In genomic region chr16:52581530-52581929, GRCh38 we compare ENCODE assay signal across 19 cellular contexts. TPM values are rescaled to one million over a fixed set of nuclear protein-coding genes. Genes with fewer than 3 reads are reported as not detected.
A peak's percentile ranks its signal among the peaks of the same experiment; 100 is the strongest.
DNase-seq lines count a peak whose midpoint lies in the region; ATAC-seq and TF ChIP-seq lines count a peak whose summit lies in the region.
"Had no signal": no experiment of that assay in that cellular context is flagged by ENCODE, and none has a peak within 500 bp of the region (broad histone marks: within the 10 kb centered on the region; RNA-seq: fewer than 3 reads in every experiment).

No MANE protein-coding gene starts in this region.

- H3K27ac Mint-ChIP-seq in type B pancreatic cell = no peak overlapping the region
- H3K27ac Mint-ChIP-seq: activated CD4-positive, alpha-beta T cell treated with anti-CD3 and anti-CD28 coated beads, Interleukin-2, amount 10 ng/mL, durations not matched to agents 24 days and 14 days; activated naive CD4-positive, alpha-beta T cell treated with anti-CD3 and anti-CD28 coated beads, Interleukin-2, amount 50 U/mL, for 72 hours had no signal

- H3K9ac ChIP-seq in SK-N-SH = no peak overlapping the region

- H3K4me1 ChIP-seq in SK-N-SH (ENCODE audit: control insufficient read depth in 1 of 2, insufficient read depth in 2 of 2, low read depth in 1 of 2, low read length in 1 of 2) = no peaks in the 10 kb centered on the region
- H3K4me1 ChIP-seq in vagina = no peaks in the 10 kb centered on the region
- peaks cover 4 to 21% (median 14%) of the 10 kb centered on the region in 4 donors for H3K4me1 ChIP-seq in stomach

- H3K4me1 Mint-ChIP-seq in type B pancreatic cell (ENCODE audit: unreplicated experiment) = peaks cover 13% of the 10 kb centered on the region
- H3K4me1 Mint-ChIP-seq: activated CD4-positive, alpha-beta T cell treated with anti-CD3 and anti-CD28 coated beads, Interleukin-2, amount 10 ng/mL, durations not matched to agents 24 days and 14 days had no signal

- H3K4me3 ChIP-seq in SK-N-SH (ENCODE audit: low read depth in 2 of 2, low read length in 1 of 2) (no peak overlapping the region), NB4 (ENCODE audit: low read depth, low read length) (no peak overlapping the region), vagina (no peak overlapping the region), stomach (no peak overlapping the region)
- H3K4me3 ChIP-seq: GM12878, K562 had no signal

- no peaks in the 10 kb centered on the region for H3K9me2 ChIP-seq in SK-N-SH

- H3K27me3 Mint-ChIP-seq in type B pancreatic cell = peaks cover 18% of the 10 kb centered on the region
- H3K27me3 Mint-ChIP-seq: activated CD4-positive, alpha-beta T cell treated with anti-CD3 and anti-CD28 coated beads, Interleukin-2, amount 10 ng/mL, durations not matched to agents 24 days and 14 days had no signal

- no peak for TF ChIP-seq POLR2A in NB4 (IDR thresholded peaks at IDR 0.05; ENCODE audit: extremely low read depth, insufficient read length)
- no peak for TF ChIP-seq POLR2A in vagina (IDR thresholded peaks at IDR 0.05)
- no peak for TF ChIP-seq POLR2A in stomach (IDR thresholded peaks at IDR 0.05)

- peak; percentile 24 for TF ChIP-seq RAD21 in SK-N-SH (IDR thresholded peaks at IDR 0.05; ENCODE audit: low read length)

- no peaks in the 10 kb centered on the region for H3K9me3 Mint-ChIP-seq in type B pancreatic cell
- H3K9me3 Mint-ChIP-seq: activated CD4-positive, alpha-beta T cell treated with anti-CD3 and anti-CD28 coated beads, Interleukin-2, amount 10 ng/mL, durations not matched to agents 24 days and 14 days had no signal

- H2AFZ ChIP-seq in SK-N-SH (ENCODE audit: low read depth) = no peak overlapping the region

- no peaks in the 10 kb centered on the region for H3K36me3 ChIP-seq in SK-N-SH (replicated peaks in 1 of 2; ENCODE audit: control insufficient read depth in 1 of 2, insufficient read depth in 2 of 2, low read length in 1 of 2)
- H3K36me3 ChIP-seq in vagina = no peaks in the 10 kb centered on the region
- H3K36me3 ChIP-seq in stomach = no peaks in the 10 kb centered on the region

- TF ChIP-seq CTCF in SK-N-SH (IDR thresholded peaks at IDR 0.05) = no peak
- peak; percentile 33 for TF ChIP-seq CTCF in NB4 (IDR thresholded peaks at IDR 0.05; ENCODE audit: low read depth, low read length)
- peak; percentile 41 for TF ChIP-seq CTCF in type B pancreatic cell (conservative IDR thresholded peaks at IDR 0.05)
- TF ChIP-seq CTCF in vagina (IDR thresholded peaks at IDR 0.05) = no peak
- TF ChIP-seq CTCF in stomach (IDR thresholded peaks at IDR 0.05) = peak in 1 of 7 experiments; percentile 32

- CTCF ChIA-PET in SK-N-SH (lab: Yijun Ruan, JAX) = no interaction called here

- 32% methylated on average over 4 of the region's 4 CpGs for WGBS in SK-N-SH (ENCODE audit: low lambda C conversion rate)
- WGBS in stomach, 5 donors = 82 to 90% (median 85%) methylated on average over 4 of the region's 4 CpGs

- no peak overlapping the region for H3K4me2 ChIP-seq in SK-N-SH

- no peaks in the 10 kb centered on the region for H4K20me1 ChIP-seq in SK-N-SH (ENCODE audit: insufficient read depth)

- no peak for ATAC-seq in SK-N-SH treated with all-trans-retinoic acid at 6 μM for 48 hours
- ATAC-seq: activated naive CD4-positive, alpha-beta T cell treated with anti-CD3 and anti-CD28 coated beads, Interleukin-2, amount 50 U/mL, for 72 hours; GM12878; K562; right cardiac atrium had no signal

- H3K27me3 ChIP-seq in SK-N-SH (ENCODE audit: insufficient read depth) (no peaks in the 10 kb centered on the region), vagina (no peaks in the 10 kb centered on the region), stomach (no peaks in the 10 kb centered on the region)

- H3F3A ChIP-seq in SK-N-SH (replicated peaks; ENCODE audit: insufficient read depth) = no peaks in the 10 kb centered on the region

- no peaks in the 10 kb centered on the region for H3K36me3 Mint-ChIP-seq in type B pancreatic cell
- H3K36me3 Mint-ChIP-seq: activated naive CD4-positive, alpha-beta T cell treated with anti-CD3 and anti-CD28 coated beads, Interleukin-2, amount 50 U/mL, for 72 hours had no signal

- TF ChIP-seq EP300 in SK-N-SH (IDR thresholded peaks at IDR 0.05; ENCODE audit: borderline replicate concordance in 1 of 2, low read depth in 1 of 2, low read length in 1 of 2) = no peak
- no peak for TF ChIP-seq EP300 in stomach (IDR thresholded peaks at IDR 0.05)

- DNase-seq in SK-N-SH (no peak), NB4 (ENCODE audit: low read depth) (peak; percentile 15), cerebellar cortex (ENCODE audit: low spot score) (peak; percentile 2), type B pancreatic cell (ENCODE audit: extremely low spot score, unreplicated experiment) (no peak), vagina (ENCODE audit: extremely low spot score in 2 of 2) (no peak), amniotic stem cell (lab: John Stamatoyannopoulos, UW) (no peak), stomach (no peak)
- DNase-seq: activated CD4-positive, alpha-beta T cell treated with anti-CD3 and anti-CD28 coated beads, Interleukin-2, amount 10 ng/mL, durations not matched to agents 24 days and 14 days; DMS79; effector CD8-positive, alpha-beta T cell; mesenchymal stem cell; NCI-H1694 treated with DMSO at 0.1 percent for 48 hours; right cardiac atrium; Right ventricle myocardium superior; stimulated activated CD4-positive, alpha-beta T cell treated with anti-CD3 and anti-CD28 coated beads, Interleukin-2, amount 100 ng/mL, for 24 hours had no signal

- no peak overlapping the region for H3K4me3 Mint-ChIP-seq in type B pancreatic cell
- H3K4me3 Mint-ChIP-seq: activated CD4-positive, alpha-beta T cell treated with anti-CD3 and anti-CD28 coated beads, Interleukin-2, amount 10 ng/mL, durations not matched to agents 24 days and 14 days had no signal

- POLR2A ChIA-PET in SK-N-SH (lab: Yijun Ruan, JAX) = no interaction called here

- H3K9me3 ChIP-seq in SK-N-SH (no peaks in the 10 kb centered on the region), vagina (no peaks in the 10 kb centered on the region), stomach (no peaks in the 10 kb centered on the region)

- no peaks in the 10 kb centered on the region for H3K79me2 ChIP-seq in SK-N-SH (ENCODE audit: insufficient read depth)

- intact Hi-C loops in vagina (cut with DNase I) = no loop called here
- intact Hi-C loops in stomach (cut with DNase I; ENCODE audit: low total_unique reads) = no loop called here

- H3K27ac ChIP-seq in SK-N-SH (ENCODE audit: low read depth in 2 of 2, low read length in 1 of 2) (no peak overlapping the region), vagina (no peak overlapping the region), stomach (peak overlapping the region in 2 of 5 donors; percentile 83 to 86)

TF ChIP-seq in SK-N-SH, 30 proteins besides CTCF, POLR2A, EP300 and RAD21 (continues in another document):
- TF ChIP-seq ZBTB33 (IDR thresholded peaks at IDR 0.05; ENCODE audit: borderline replicate concordance, low read depth) (no peak), RFX5 (IDR thresholded peaks at IDR 0.05; ENCODE audit: low read length) (no peak), TCF12 (IDR thresholded peaks at IDR 0.05) (no peak)

TF ChIP-seq in SK-N-SH treated with all-trans-retinoic acid at 6 μM for 48 hours, 23 proteins besides CTCF, POLR2A, EP300 and RAD21 (continues in another document):
- no peak for TF ChIP-seq TOX (CRISPR knock-in tag; IDR thresholded peaks at IDR 0.05; ENCODE audit: borderline replicate concordance)
- no peak for TF ChIP-seq RARB (CRISPR knock-in tag; IDR thresholded peaks at IDR 0.05)
- TF ChIP-seq, protein P1, sequence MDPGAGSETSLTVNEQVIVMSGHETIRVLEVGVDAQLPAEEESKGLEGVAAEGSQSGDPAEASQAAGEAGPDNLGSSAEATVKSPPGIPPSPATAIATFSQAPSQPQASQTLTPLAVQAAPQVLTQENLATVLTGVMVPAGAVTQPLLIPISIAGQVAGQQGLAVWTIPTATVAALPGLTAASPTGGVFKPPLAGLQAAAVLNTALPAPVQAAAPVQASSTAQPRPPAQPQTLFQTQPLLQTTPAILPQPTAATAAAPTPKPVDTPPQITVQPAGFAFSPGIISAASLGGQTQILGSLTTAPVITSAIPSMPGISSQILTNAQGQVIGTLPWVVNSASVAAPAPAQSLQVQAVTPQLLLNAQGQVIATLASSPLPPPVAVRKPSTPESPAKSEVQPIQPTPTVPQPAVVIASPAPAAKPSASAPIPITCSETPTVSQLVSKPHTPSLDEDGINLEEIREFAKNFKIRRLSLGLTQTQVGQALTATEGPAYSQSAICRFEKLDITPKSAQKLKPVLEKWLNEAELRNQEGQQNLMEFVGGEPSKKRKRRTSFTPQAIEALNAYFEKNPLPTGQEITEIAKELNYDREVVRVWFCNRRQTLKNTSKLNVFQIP (CRISPR knock-in tag; IDR thresholded peaks at IDR 0.05; ENCODE audit: borderline replicate concordance, low read depth) = no peak
- TF ChIP-seq ISL1 (CRISPR knock-in tag; IDR thresholded peaks at IDR 0.05) = no peak
- TF ChIP-seq, protein P2, sequence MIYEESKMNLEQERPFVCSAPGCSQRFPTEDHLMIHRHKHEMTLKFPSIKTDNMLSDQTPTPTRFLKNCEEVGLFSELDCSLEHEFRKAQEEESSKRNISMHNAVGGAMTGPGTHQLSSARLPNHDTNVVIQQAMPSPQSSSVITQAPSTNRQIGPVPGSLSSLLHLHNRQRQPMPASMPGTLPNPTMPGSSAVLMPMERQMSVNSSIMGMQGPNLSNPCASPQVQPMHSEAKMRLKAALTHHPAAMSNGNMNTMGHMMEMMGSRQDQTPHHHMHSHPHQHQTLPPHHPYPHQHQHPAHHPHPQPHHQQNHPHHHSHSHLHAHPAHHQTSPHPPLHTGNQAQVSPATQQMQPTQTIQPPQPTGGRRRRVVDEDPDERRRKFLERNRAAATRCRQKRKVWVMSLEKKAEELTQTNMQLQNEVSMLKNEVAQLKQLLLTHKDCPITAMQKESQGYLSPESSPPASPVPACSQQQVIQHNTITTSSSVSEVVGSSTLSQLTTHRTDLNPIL (CRISPR knock-in tag; IDR thresholded peaks at IDR 0.05; ENCODE audit: low read depth) = no peak
- no peak for TF ChIP-seq OSR1 (CRISPR knock-in tag; IDR thresholded peaks at IDR 0.05)
- TF ChIP-seq ZNF8 (CRISPR knock-in tag; IDR thresholded peaks at IDR 0.05) = no peak
- TF ChIP-seq PPARA (CRISPR knock-in tag; IDR thresholded peaks at IDR 0.05; ENCODE audit: borderline replicate concordance) = no peak

RNA-seq across cellular contexts. Expression of gene TOX3, which starts 34.6 kb away (rescaled TPM):
- polyA plus RNA-seq in SK-N-SH (2012; rRNA removed) = not detected in 2 replicates
- not detected in 2 replicates for polyA plus RNA-seq in SK-N-SH (2012; cell fraction: cytosol; rRNA removed)
- not detected in 2 replicates for polyA plus RNA-seq in SK-N-SH (2012; cell fraction: nucleus; rRNA removed)
- total RNA-seq in type B pancreatic cell (ENCODE audit: low replicate concordance) = 14.7 and 18.4 TPM in 2 replicates
- total RNA-seq in vagina = 1.2 TPM
- 100 to 1,000 TPM in 1 of 5 donors, 10 to 100 TPM in 2, 1 to 10 TPM in 2; 7.2 to 169 (median 14.2) TPM for total RNA-seq in stomach
- polyA plus RNA-seq in stomach = 10 to 100 TPM in 1 of 3 donors, 1 to 10 TPM in 2; 6.4 to 12.4 (median 9.8) TPM
- total RNA-seq: activated CD4-positive, alpha-beta T cell treated with anti-CD3 and anti-CD28 coated beads, Interleukin-2, amount 10 ng/mL, durations not matched to agents 24 days and 14 days; activated naive CD4-positive, alpha-beta T cell treated with anti-CD3 and anti-CD28 coated beads, Interleukin-2, amount 50 U/mL, for 72 hours; GM12878; K562; right cardiac atrium; Right ventricle myocardium superior had no signal
- polyA plus RNA-seq: GM12878, K562 had no signal

Comparison
In these comparisons a context has a peak if more than half of its experiments do, and no peak if none do; other contexts are left out.
1. DNase-seq: peak in NB4 (single experiment) and cerebellar cortex (single experiment); none in SK-N-SH (single experiment), type B pancreatic cell (single experiment), vagina (0 of 2), amniotic stem cell (single experiment) and stomach (single experiment).
2. CTCF ChIP-seq: peak in NB4 (single experiment) and type B pancreatic cell (single experiment); none in SK-N-SH (single experiment) and vagina (0 of 3).